Comparison of ENCODE assay signal across 8 cellular contexts in genomic region chrX:6225307-6226052, GRCh38. TPM values are rescaled to one million over a fixed set of nuclear protein-coding genes. Genes with fewer than 3 reads are reported as not detected.
DNase-seq lines count a peak whose midpoint lies in the region; ATAC-seq and TF ChIP-seq lines count a peak whose summit lies in the region.

No MANE protein-coding gene starts in this region.

- no peaks in the 10 kb centered on the region for H3K36me3 Mint-ChIP-seq in endothelial cell (ENCODE audit: low read depth, unreplicated experiment)
- H3K36me3 Mint-ChIP-seq in osteocyte (ENCODE audit: unreplicated experiment), result no peaks in the 10 kb centered on the region

- in situ Hi-C loops in Caki2 (cut with HindIII; ENCODE audit: low pct_unique_long_range_greater_than_20kb, low sequenced_read_pairs), result no loop called here

- TF ChIP-seq CTCF in endothelial cell (IDR thresholded peaks at IDR 0.05; ENCODE audit: unreplicated experiment) (no peak), osteocyte (IDR thresholded peaks at IDR 0.05) (no peak)

- H3K4me1 Mint-ChIP-seq in endothelial cell (ENCODE audit: unreplicated experiment), result peaks cover 22% of the 10 kb centered on the region
- peaks cover 7% of the 10 kb centered on the region for H3K4me1 Mint-ChIP-seq in osteocyte (ENCODE audit: unreplicated experiment)

- H3K4me3 Mint-ChIP-seq in endothelial cell (ENCODE audit: unreplicated experiment), result peak overlapping the region; percentile 95
- peak overlapping the region; percentile 61 for H3K4me3 Mint-ChIP-seq in osteocyte (ENCODE audit: unreplicated experiment)

- no peak for ATAC-seq in GM18870 (IDR thresholded peaks at IDR 0.05; ENCODE audit: unreplicated experiment)
- ATAC-seq in GM18909 (IDR thresholded peaks at IDR 0.05; ENCODE audit: poor library complexity, unreplicated experiment), result no peak

- H3K9me3 Mint-ChIP-seq in endothelial cell (ENCODE audit: unreplicated experiment), result no peaks in the 10 kb centered on the region
- H3K9me3 Mint-ChIP-seq in osteocyte (ENCODE audit: unreplicated experiment), result no peaks in the 10 kb centered on the region

- DNase-seq in Caki2 (ENCODE audit: low read depth), result peak; percentile 54
- peak; percentile 27 for DNase-seq in NCI-H1092 (lab: John Stamatoyannopoulos, UW)
- no peak for DNase-seq in endothelial cell (ENCODE audit: low spot score)
- DNase-seq in osteocyte (ENCODE audit: extremely low spot score, unreplicated experiment), result no peak
- DNase-seq in NCI-H2196 (lab: John Stamatoyannopoulos, UW; ENCODE audit: unreplicated experiment), result no peak
- no peak for DNase-seq in middle frontal gyrus (ENCODE audit: extremely low spot score, low spot score)

- H3K27me3 Mint-ChIP-seq in endothelial cell (ENCODE audit: unreplicated experiment) (peaks cover 4% of the 10 kb centered on the region), osteocyte (ENCODE audit: unreplicated experiment) (peaks cover 39% of the 10 kb centered on the region)

- H3K27ac Mint-ChIP-seq in endothelial cell (ENCODE audit: unreplicated experiment) (peak overlapping the region; percentile 90), osteocyte (ENCODE audit: unreplicated experiment) (no peak overlapping the region)

RNA-seq across cellular contexts. Expression of gene NLGN4X, which starts 3.2 kb away (rescaled TPM):
- total RNA-seq in Caki2 (2014; rRNA removed; shearing (Covaris generic); ENCODE audit: low replicate concordance), result 12.5 and 36.6 TPM in 2 replicates
- 51.3 TPM for total RNA-seq in endothelial cell (ENCODE audit: unreplicated experiment)
- total RNA-seq in osteocyte, result not detected in 2 replicates

Comparison
In these comparisons a context has a peak if more than half of its experiments do, and no peak if none do; other contexts are left out.
1. DNase-seq: peak in Caki2 (single experiment) and NCI-H1092 (single experiment); none in endothelial cell (single experiment), osteocyte (single experiment), NCI-H2196 (single experiment) and middle frontal gyrus (single experiment).
2. RNA of gene NLGN4X, which starts 3.2 kb away (total RNA-seq): 51.3 TPM in endothelial cell (single experiment) and 12.5 to 36.6 TPM in Caki2; not detected in osteocyte; every median in the first group is over 10 times any median in the second.